In genomic region chr11:124739479-124740276, GRCh38 we compare ENCODE assay signal across 8 cellular contexts. TPM values are rescaled to one million over a fixed set of nuclear protein-coding genes. Genes with fewer than 3 reads are reported as not detected.
DNase-seq lines count a peak whose midpoint lies in the region; ATAC-seq and TF ChIP-seq lines count a peak whose summit lies in the region.

NRGN (plus strand) TSS chr11:124739942; CDS start chr11:124740085, 143 bp downstream.

- H3K9me3 Mint-ChIP-seq in chondrocyte (ENCODE audit: low read depth) = no peaks in the 10 kb centered on the region

- peaks cover 40% of the 10 kb centered on the region for H3K27me3 Mint-ChIP-seq in chondrocyte (ENCODE audit: low read depth)

- DNase-seq in AG09319 (ENCODE audit: extremely low read depth, low read depth) = peak; percentile 49
- DNase-seq in NCI-H345 treated with DMSO at 0.1 percent for 48 hours (lab: John Stamatoyannopoulos, UW; ENCODE audit: unreplicated experiment) = peak; percentile 76
- peak; percentile 70 for DNase-seq in activated CD4-positive, alpha-beta T cell treated with anti-CD3 and anti-CD28 coated beads for 1 hour
- DNase-seq in chondrocyte (ENCODE audit: low spot score) = no peak
- peak; percentile 86 for DNase-seq in kidney tubule cell (ENCODE audit: low spot score)
- peak; percentile 48 to 61 for DNase-seq in stimulated activated CD4-positive, alpha-beta T cell treated with anti-CD3 and anti-CD28 coated beads, Interleukin-1b, Interleukin-23, amount 100 ng/mL, for 1 hour (ENCODE audit: low read depth in 2 of 2)

- no peak for TF ChIP-seq CTCF in AG09319 (IDR thresholded peaks at IDR 0.05; ENCODE audit: low read depth, low read length)
- TF ChIP-seq CTCF in chondrocyte (IDR thresholded peaks at IDR 0.05) = no peak

- H3K4me3 Mint-ChIP-seq in chondrocyte (ENCODE audit: unreplicated experiment) = peak within 1 kb of the TSS; percentile 68

- H3K4me1 Mint-ChIP-seq in chondrocyte (ENCODE audit: low read depth) = peaks cover 18% of the 10 kb centered on the region

- H3K27ac Mint-ChIP-seq in chondrocyte (ENCODE audit: unreplicated experiment) = peak within 1 kb of the TSS; percentile 25

- peak; percentile 99 for ATAC-seq in GM19035 (IDR thresholded peaks at IDR 0.05; ENCODE audit: unreplicated experiment)
- ATAC-seq in HG03280 (IDR thresholded peaks at IDR 0.05; ENCODE audit: unreplicated experiment) = peak; percentile 100

- H3K36me3 Mint-ChIP-seq in chondrocyte (ENCODE audit: low read depth) = peaks cover 1% of the 10 kb centered on the region

RNA-seq across cellular contexts. Expression of gene NRGN, which starts in this region (rescaled TPM):
- 1.6 to 2.4 TPM (median 1.8 TPM) in 3 replicates for total RNA-seq in chondrocyte
